ENCODE assay signal across 10 cellular contexts in the genomic region with DNA sequence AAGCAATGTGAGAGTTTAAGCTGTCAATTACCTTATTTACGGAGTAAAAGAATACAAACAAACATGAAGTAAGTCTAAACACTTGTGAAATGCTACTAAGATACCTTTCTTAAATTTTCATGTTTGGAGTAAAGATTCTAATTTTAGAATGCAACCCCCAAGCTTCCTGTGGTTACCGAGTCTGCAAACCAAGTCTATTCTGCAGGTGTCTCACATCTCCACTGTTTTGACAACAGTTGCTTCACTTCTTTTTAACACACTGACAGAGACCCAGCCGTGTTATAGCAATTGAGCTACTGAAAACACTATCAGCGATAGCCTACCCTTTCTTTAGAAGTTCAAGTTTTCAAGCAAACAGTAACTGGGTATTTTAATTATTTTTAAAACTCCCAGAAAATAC.
DNase-seq lines count a peak whose midpoint lies in the region; ATAC-seq and TF ChIP-seq lines count a peak whose summit lies in the region.
"Had no signal": no experiment of that assay in that cellular context is flagged by ENCODE, and none has a peak within 500 bp of the region (broad histone marks: within the 10 kb centered on the region; RNA-seq: fewer than 3 reads in every experiment).

No MANE protein-coding gene starts in this region.

- H4K20me1 ChIP-seq in OCI-LY1 (ENCODE audit: insufficient read depth, low read length), result no peaks in the 10 kb centered on the region
- H4K20me1 ChIP-seq in PC-3 (ENCODE audit: low read length), result no peaks in the 10 kb centered on the region

- no peaks in the 10 kb centered on the region for H3K9me2 ChIP-seq in OCI-LY1 (ENCODE audit: low read depth, low read length)
- H3K9me2 ChIP-seq in PC-3 (replicated peaks; ENCODE audit: low read length), result no peaks in the 10 kb centered on the region

- ATAC-seq in GM18519 (IDR thresholded peaks at IDR 0.05; ENCODE audit: low FRiP score, unreplicated experiment), result peak; percentile 96
- ATAC-seq in GM21367 (IDR thresholded peaks at IDR 0.05; ENCODE audit: unreplicated experiment), result peak; percentile 75
- peak; percentile 99 for ATAC-seq in HG03103 (IDR thresholded peaks at IDR 0.05; ENCODE audit: low read depth, unreplicated experiment)
- no peak for ATAC-seq in PC-3
- ATAC-seq: activated CD4-positive, CD25-positive, alpha-beta regulatory T cell treated with anti-CD3 and anti-CD28 coated beads, Interleukin-2, amount 50 U/mL, for 24 hours had no signal

- DNase-seq in PC-3 (no peak), NCI-H2227 treated with DMSO at 0.1 percent for 48 hours (lab: John Stamatoyannopoulos, UW) (no peak), pons (ENCODE audit: low spot score) (no peak), HUDEP-2 (lab: John Stamatoyannopoulos, UW; ENCODE audit: unreplicated experiment in 76 of 76) (no peak)

- no peaks in the 10 kb centered on the region for H3K9me3 ChIP-seq in OCI-LY1 (ENCODE audit: low read length)
- no peaks in the 10 kb centered on the region for H3K9me3 ChIP-seq in PC-3 (ENCODE audit: low read length)
- H3K9me3 ChIP-seq: prostate gland had no signal

- H3K27me3 ChIP-seq in OCI-LY1 (ENCODE audit: insufficient read depth, low read length) (no peaks in the 10 kb centered on the region), PC-3 (ENCODE audit: low read length) (no peaks in the 10 kb centered on the region)

- BruUV-seq in PC-3 (replicated peaks; lab: Mats Ljungman, UMichigan), result no TSS peak

- H2AFZ ChIP-seq in OCI-LY1 (ENCODE audit: low read length) (no peak overlapping the region), PC-3 (ENCODE audit: low read length) (no peak overlapping the region)

- CTCF ChIA-PET in PC-3 (lab: Charles Lee), result no interaction called here

- POLR2A ChIA-PET in PC-3 (lab: Charles Lee; ENCODE audit: unreplicated experiment), result no interaction called here

- intact Hi-C loops in PC-3 (cut with micrococcal nuclease), result no loop called here

- TF ChIP-seq CTCF in OCI-LY1 (IDR thresholded peaks at IDR 0.05; ENCODE audit: low read length) (peak; percentile 22; the same call in 1 of the 2 replicates), PC-3 (conservative IDR thresholded peaks at IDR 0.05; ENCODE audit: low read depth, low read length) (no peak)

- H3F3A ChIP-seq in OCI-LY1 (ENCODE audit: insufficient read depth, low read length) (no peaks in the 10 kb centered on the region), PC-3 (ENCODE audit: low read length, unreplicated experiment) (no peaks in the 10 kb centered on the region)

- H3K9ac ChIP-seq in OCI-LY1 (ENCODE audit: low read length), result peak overlapping the region; percentile 39
- no peak overlapping the region for H3K9ac ChIP-seq in PC-3 (ENCODE audit: low read length)

- peak overlapping the region; percentile 28 for H3K4me3 ChIP-seq in OCI-LY1 (ENCODE audit: low read depth, low read length, poor library complexity, severe bottlenecking)
- H3K4me3 ChIP-seq in PC-3 (ENCODE audit: low read length), result no peak overlapping the region
- H3K4me3 ChIP-seq: prostate gland had no signal

- H3K4me2 ChIP-seq in OCI-LY1 (ENCODE audit: low read length), result peak overlapping the region; percentile 61
- no peak overlapping the region for H3K4me2 ChIP-seq in PC-3 (ENCODE audit: low read length)

- no peaks in the 10 kb centered on the region for H3K36me3 ChIP-seq in OCI-LY1 (ENCODE audit: insufficient read depth, low read length)
- no peaks in the 10 kb centered on the region for H3K36me3 ChIP-seq in PC-3 (ENCODE audit: low read depth, low read length)
- H3K36me3 ChIP-seq: prostate gland had no signal

- H3K4me1 ChIP-seq in OCI-LY1 (ENCODE audit: insufficient read depth, low read length, severe bottlenecking) (peaks cover 83% of the 10 kb centered on the region), PC-3 (ENCODE audit: insufficient read depth, low read length) (no peaks in the 10 kb centered on the region)
- H3K4me1 ChIP-seq: prostate gland had no signal

- H3K79me2 ChIP-seq in OCI-LY1 (ENCODE audit: insufficient read depth, low read length) (peaks cover 23% of the 10 kb centered on the region), PC-3 (ENCODE audit: low read length) (no peaks in the 10 kb centered on the region)

- peak overlapping the region; percentile 97 for H3K27ac ChIP-seq in OCI-LY1 (ENCODE audit: low read depth, low read length, poor library complexity, severe bottlenecking)
- H3K27ac ChIP-seq in PC-3 (ENCODE audit: low read length), result no peak overlapping the region
- H3K27ac ChIP-seq: prostate gland had no signal
